In the genomic region with DNA sequence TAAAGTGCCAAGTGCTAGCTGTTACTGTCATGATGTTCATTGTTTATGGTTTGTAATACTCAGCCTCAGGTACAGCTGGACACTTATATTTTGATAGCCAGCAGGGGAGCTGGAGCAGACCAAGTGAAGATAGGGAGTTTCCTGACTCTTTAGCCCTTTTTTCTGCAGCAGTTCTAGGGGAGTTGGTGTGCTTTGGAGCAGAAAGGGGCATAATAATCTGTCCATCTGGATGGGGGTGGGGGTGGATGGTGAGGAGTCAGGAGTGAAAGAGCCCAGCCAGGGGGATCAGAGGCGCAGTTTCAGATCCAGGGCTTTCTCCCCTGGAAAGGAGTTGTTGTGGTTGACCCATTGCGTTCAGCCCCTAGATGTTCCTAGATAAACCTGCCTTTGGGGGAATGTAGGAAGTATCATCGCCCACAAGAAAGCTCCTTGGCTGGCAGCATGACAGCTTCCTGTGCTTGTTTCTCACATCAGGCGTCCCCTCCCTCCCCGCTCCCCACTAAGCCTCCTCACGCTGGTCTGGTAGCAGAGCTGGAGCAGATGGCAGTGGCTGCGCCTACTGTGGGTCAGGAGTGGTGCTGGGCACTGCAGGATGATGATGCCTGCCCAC, we compare ENCODE assay signal across 9 cellular contexts. TPM values are rescaled to one million over a fixed set of nuclear protein-coding genes. Genes with fewer than 3 reads are reported as not detected.
DNase-seq lines count a peak whose midpoint lies in the region; ATAC-seq and TF ChIP-seq lines count a peak whose summit lies in the region.
"Had no signal": no experiment of that assay in that cellular context is flagged by ENCODE, and none has a peak within 500 bp of the region (broad histone marks: within the 10 kb centered on the region; RNA-seq: fewer than 3 reads in every experiment).

No MANE protein-coding gene starts in this region.

- H3K9ac ChIP-seq in OCI-LY3 (ENCODE audit: low read length): 0 out of 2 replicates have a peak overlapping the region, but pooled peaks have one; percentile 27

- CTCF ChIA-PET in AG04450 (lab: Charles Lee): interaction anchor here (1.2 to 7.6 kb wide), 2 partner anchors 16 to 21 kb away, joined by 3 to 82 read pairs; no protein-coding TSS in a partner anchor

- peak overlapping the region; percentile 86 for H3K4me2 ChIP-seq in OCI-LY3 (ENCODE audit: low read length)

- DNase-seq in AG04450 (ENCODE audit: low read depth, low spot score) (no peak), astrocyte of the cerebellum (ENCODE audit: low read depth) (no peak), mesothelial cell of epicardium (ENCODE audit: low spot score in 2 of 2, unreplicated experiment in 2 of 2) (no peak), transverse colon (no peak), NCI-H510A (lab: John Stamatoyannopoulos, UW) (no peak)

- no peaks in the 10 kb centered on the region for H3K9me3 Mint-ChIP-seq in mesothelial cell of epicardium

- 73% methylated on average over 7 of the region's 7 CpGs; no CpG with 5 or more reads in 1 of the 2 donors for WGBS in transverse colon (ENCODE audit: low coverage in 1 of 2), 2 donors

- peaks cover 57% of the 10 kb centered on the region for H3K79me2 ChIP-seq in OCI-LY3 (ENCODE audit: low read length)

- H3K36me3 Mint-ChIP-seq in mesothelial cell of epicardium: peaks cover 9% of the 10 kb centered on the region

- H3K36me3 ChIP-seq in OCI-LY3 (replicated peaks; ENCODE audit: low read depth, low read length) (peaks cover 38% of the 10 kb centered on the region), transverse colon (peaks cover 0 to 12% (median 0%) of the 10 kb centered on the region in 4 donors)

- H3K27me3 Mint-ChIP-seq in mesothelial cell of epicardium (ENCODE audit: low read depth): no peaks in the 10 kb centered on the region

- TF ChIP-seq CTCF in AG04450 (IDR thresholded peaks at IDR 0.05; ENCODE audit: low read depth, low read length): no peak
- TF ChIP-seq CTCF in OCI-LY3 (IDR thresholded peaks at IDR 0.05; ENCODE audit: low read depth, low read length): no peak
- peak; percentile 11 for TF ChIP-seq CTCF in astrocyte of the cerebellum (IDR thresholded peaks at IDR 0.05; ENCODE audit: low read depth, low read length, missing control alignments)
- no peak for TF ChIP-seq CTCF in mesothelial cell of epicardium (IDR thresholded peaks at IDR 0.05; ENCODE audit: unreplicated experiment)
- no peak for TF ChIP-seq CTCF in transverse colon (IDR thresholded peaks at IDR 0.05)

- no peak for TF ChIP-seq EP300 in transverse colon (IDR thresholded peaks at IDR 0.05; ENCODE audit: low read depth)

- in situ Hi-C loops in astrocyte of the cerebellum (cut with HindIII; ENCODE audit: low sequenced_read_pairs) (no loop called here), transverse colon (cut with MboI; ENCODE audit: low pct_ligation_motif_present in 1 of 4, low pct_unique_long_range_greater_than_20kb in 1 of 4, low sequenced_read_pairs in 3 of 4) (no loop called here)

- no peak overlapping the region for H3K4me3 Mint-ChIP-seq in mesothelial cell of epicardium

- peaks cover 43% of the 10 kb centered on the region for H3K4me1 Mint-ChIP-seq in mesothelial cell of epicardium

- TF ChIP-seq POLR2A in transverse colon (IDR thresholded peaks at IDR 0.05): no peak

- H4K20me1 ChIP-seq in OCI-LY3 (ENCODE audit: insufficient read depth, low read length): no peaks in the 10 kb centered on the region; the same call in 1 of the 2 replicates

- no peak for ATAC-seq in GM21529 (IDR thresholded peaks at IDR 0.05; ENCODE audit: unreplicated experiment)
- ATAC-seq in HG02852 (IDR thresholded peaks at IDR 0.05; ENCODE audit: unreplicated experiment): no peak

- H2AFZ ChIP-seq in OCI-LY3 (ENCODE audit: low read depth, low read length): no peak overlapping the region

- H3K27me3 ChIP-seq in AG04450 (ENCODE audit: control insufficient read depth, insufficient read depth, low read length): no peaks in the 10 kb centered on the region
- H3K27me3 ChIP-seq in OCI-LY3 (ENCODE audit: low read depth, low read length): no peaks in the 10 kb centered on the region
- H3K27me3 ChIP-seq in transverse colon: no peaks in the 10 kb centered on the region
- H3K27me3 ChIP-seq: SJSA1 had no signal

- intact Hi-C loops in transverse colon (cut with DNase I; ENCODE audit: low total_unique reads): no loop called here

- H3K9me3 ChIP-seq in AG04450 (ENCODE audit: control insufficient read depth, insufficient read depth, low read length) (no peaks in the 10 kb centered on the region), OCI-LY3 (ENCODE audit: insufficient read depth, low read length) (no peaks in the 10 kb centered on the region), transverse colon (no peaks in the 10 kb centered on the region)
- H3K9me3 ChIP-seq: SJSA1 had no signal

- POLR2A ChIA-PET in AG04450 (lab: Yijun Ruan, JAX): no interaction called here

- peak overlapping the region; percentile 91 for H3K27ac Mint-ChIP-seq in mesothelial cell of epicardium

- peak overlapping the region; percentile 97 for H3K27ac ChIP-seq in AG04450 (ENCODE audit: low read depth, low read length)
- peak overlapping the region; percentile 98 for H3K27ac ChIP-seq in OCI-LY3 (ENCODE audit: low read length)
- H3K27ac ChIP-seq in transverse colon: peak overlapping the region; percentile 85 to 87 (median 86)
- H3K27ac ChIP-seq: SJSA1 had no signal

- H3K4me1 ChIP-seq in OCI-LY3 (ENCODE audit: low read length) (peaks cover 42% of the 10 kb centered on the region), transverse colon (peaks cover 40 to 62% (median 48%) of the 10 kb centered on the region in 4 donors)

- H3K4me3 ChIP-seq in AG04450 (ENCODE audit: low read depth, low read length) (no peak overlapping the region), OCI-LY3 (ENCODE audit: low read length) (peak overlapping the region; percentile 3; the same call in 1 of the 2 replicates), astrocyte of the cerebellum (ENCODE audit: low read depth, low read length) (no peak overlapping the region), transverse colon (no peak overlapping the region)
- H3K4me3 ChIP-seq: SJSA1 had no signal

RNA-seq across cellular contexts. Expression of a gene that starts 41.9 kb away (rescaled TPM):
- polyA plus RNA-seq in AG04450 (2011; rRNA removed): 17.3 and 25.4 TPM in 2 replicates
- 43.3 and 49.2 TPM in 2 replicates for polyA minus RNA-seq in AG04450 (2011; rRNA and poly(A)+ RNA removed)
- total RNA-seq in mesothelial cell of epicardium (129 to 135 TPM (median 129 TPM) in 3 replicates), transverse colon (100 to 1,000 TPM in 2 of 4 donors, 10 to 100 TPM in 2; 70.3 to 211 (median 116) TPM)

RNA-seq across cellular contexts. Expression of a gene that starts 53.7 kb away (rescaled TPM):
- polyA plus RNA-seq in AG04450 (2011; rRNA removed): 30.2 and 33.2 TPM in 2 replicates
- polyA minus RNA-seq in AG04450 (2011; rRNA and poly(A)+ RNA removed): 35.1 and 39.0 TPM in 2 replicates
- total RNA-seq in mesothelial cell of epicardium: 58.4 to 60.3 TPM (median 59.9 TPM) in 3 replicates
- total RNA-seq in transverse colon: 10 to 100 TPM; 12.7 to 75.9 (median 16.9) TPM
